ENCODE assay signal across 7 cellular contexts in the genomic region with DNA sequence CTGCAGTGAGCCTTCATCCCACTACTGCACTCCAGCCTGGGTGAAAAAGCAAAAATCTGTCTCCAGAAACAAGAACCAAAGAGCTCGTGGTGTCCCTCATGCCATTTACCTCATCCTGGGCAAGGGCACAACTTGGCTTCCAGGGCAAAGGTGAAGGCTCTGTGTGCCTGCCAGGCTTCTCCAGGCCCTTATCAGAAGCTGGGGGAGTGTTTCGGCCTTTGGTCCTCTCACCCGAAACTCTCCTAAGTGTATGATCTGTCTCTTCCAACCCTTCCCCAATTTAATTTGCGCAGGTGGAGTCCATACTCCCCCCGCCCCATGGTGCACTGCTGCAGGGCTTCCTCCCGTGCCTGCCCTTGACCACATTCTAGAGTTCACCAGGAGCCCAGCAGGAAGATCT. TPM values are rescaled to one million over a fixed set of nuclear protein-coding genes. Genes with fewer than 3 reads are reported as not detected.
DNase-seq lines count a peak whose midpoint lies in the region; ATAC-seq and TF ChIP-seq lines count a peak whose summit lies in the region.
"Had no signal": no experiment of that assay in that cellular context is flagged by ENCODE, and none has a peak within 500 bp of the region (broad histone marks: within the 10 kb centered on the region; RNA-seq: fewer than 3 reads in every experiment).

No MANE protein-coding gene starts in this region.

- H3K4me3 ChIP-seq in fibroblast of villous mesenchyme (ENCODE audit: low read depth, low read length), result peak overlapping the region; percentile 78

- no peak for ATAC-seq in stimulated activated naive CD8-positive, alpha-beta T cell treated with anti-CD3 and anti-CD28 coated beads, Interleukin-15, amount 100 ng/mL, for 72 hours

- H3K4me3 Mint-ChIP-seq in activated T-cell treated with anti-CD3 and anti-CD28 coated beads, Interleukin-2, amount 50 U/mL, for 24 hours, result peak overlapping the region; percentile 99
- H3K4me3 Mint-ChIP-seq in stimulated activated naive CD8-positive, alpha-beta T cell treated with anti-CD3 and anti-CD28 coated beads, Interleukin-15, amount 100 ng/mL, for 72 hours, result peak overlapping the region; percentile 98 to 100

- peak overlapping the region; percentile 99 for H3K27ac Mint-ChIP-seq in activated T-cell treated with anti-CD3 and anti-CD28 coated beads, Interleukin-2, amount 50 U/mL, for 24 hours
- H3K27ac Mint-ChIP-seq in stimulated activated naive CD8-positive, alpha-beta T cell treated with anti-CD3 and anti-CD28 coated beads, Interleukin-15, amount 100 ng/mL, for 72 hours, result peak overlapping the region in 1 of 2 donors; percentile 76

- peaks cover 94% of the 10 kb centered on the region for H3K36me3 Mint-ChIP-seq in activated T-cell treated with anti-CD3 and anti-CD28 coated beads, Interleukin-2, amount 50 U/mL, for 24 hours (ENCODE audit: low read depth)

- TF ChIP-seq CTCF in fibroblast of villous mesenchyme (IDR thresholded peaks at IDR 0.05; ENCODE audit: insufficient read depth, low read depth, low read length), result no peak

- H3K9me3 Mint-ChIP-seq in activated T-cell treated with anti-CD3 and anti-CD28 coated beads, Interleukin-2, amount 50 U/mL, for 24 hours, result no peaks in the 10 kb centered on the region
- H3K9me3 Mint-ChIP-seq in stimulated activated naive CD8-positive, alpha-beta T cell treated with anti-CD3 and anti-CD28 coated beads, Interleukin-15, amount 100 ng/mL, for 72 hours, result no peaks in the 10 kb centered on the region

- H3K27me3 Mint-ChIP-seq in activated T-cell treated with anti-CD3 and anti-CD28 coated beads, Interleukin-2, amount 50 U/mL, for 24 hours, result no peaks in the 10 kb centered on the region
- no peaks in the 10 kb centered on the region for H3K27me3 Mint-ChIP-seq in stimulated activated naive CD8-positive, alpha-beta T cell treated with anti-CD3 and anti-CD28 coated beads, Interleukin-15, amount 100 ng/mL, for 72 hours

- H3K4me1 Mint-ChIP-seq in activated T-cell treated with anti-CD3 and anti-CD28 coated beads, Interleukin-2, amount 50 U/mL, for 24 hours (ENCODE audit: low read depth), result peaks cover 50% of the 10 kb centered on the region
- H3K4me1 Mint-ChIP-seq in stimulated activated naive CD8-positive, alpha-beta T cell treated with anti-CD3 and anti-CD28 coated beads, Interleukin-15, amount 100 ng/mL, for 72 hours, result peaks cover 73% of the 10 kb centered on the region

- no peak for DNase-seq in activated T-cell treated with anti-CD3 and anti-CD28 coated beads, Interleukin-2, amount 50 U/mL, for 24 hours
- DNase-seq in activated T-cell treated with anti-CD3 and anti-CD28 coated beads for 4 hours (no peak), fibroblast of villous mesenchyme (ENCODE audit: low read depth) (no peak), RPMI8226 (no peak), NCI-H82 treated with DMSO at 0.1 percent for 48 hours (lab: John Stamatoyannopoulos, UW; ENCODE audit: unreplicated experiment) (no peak)
- no peak for DNase-seq in stimulated activated naive CD8-positive, alpha-beta T cell treated with anti-CD3 and anti-CD28 coated beads, Interleukin-15, amount 100 ng/mL, for 72 hours
- DNase-seq: NCI-H187 had no signal

RNA-seq across cellular contexts. Expression of a gene that starts 1.1 kb away (rescaled TPM):
- total RNA-seq in fibroblast of villous mesenchyme, result 38.9 and 41.9 TPM in 2 replicates

RNA-seq across cellular contexts. Expression of a gene that starts 2.3 kb away (rescaled TPM):
- total RNA-seq in fibroblast of villous mesenchyme, result 133 and 136 TPM in 2 replicates

RNA-seq across cellular contexts. Expression of a gene that starts 11.1 kb away (rescaled TPM):
- total RNA-seq in fibroblast of villous mesenchyme, result 12.5 and 15.1 TPM in 2 replicates

RNA-seq across cellular contexts. Expression of a gene that starts 17.8 kb away (rescaled TPM):
- not detected in 2 replicates for total RNA-seq in fibroblast of villous mesenchyme

RNA-seq across cellular contexts. Expression of a gene that starts 24.6 kb away (rescaled TPM):
- 0.32 TPM in 1 of 2 replicates, not detected in the other for total RNA-seq in fibroblast of villous mesenchyme
